In genomic region chr17:42042598-42043319, GRCh38 we compare ENCODE assay signal across 33 cellular contexts. TPM values are rescaled to one million over a fixed set of nuclear protein-coding genes. Genes with fewer than 3 reads are reported as not detected.
"Had no signal": no experiment of that assay in that cellular context is flagged by ENCODE, and none has a peak within 500 bp of the region (broad histone marks: within the 10 kb centered on the region; RNA-seq: fewer than 3 reads in every experiment).

No MANE protein-coding gene starts in this region.

- H3K4me2 ChIP-seq: neural progenitor cell had no signal

- H2AFZ ChIP-seq: neural progenitor cell had no signal

- H3K4me3 ChIP-seq: left ventricle myocardium inferior, lung, neural progenitor cell, ovary, prostate gland, skin epidermis, stomach, thoracic aorta, tibial artery, upper lobe of right lung had no signal

- H3K27ac ChIP-seq: left ventricle myocardium inferior, neural progenitor cell, neutrophil, ovary, prostate gland, skin epidermis, stomach, thoracic aorta, tibial artery, upper lobe of right lung had no signal

- H3K36me3 ChIP-seq: left ventricle myocardium inferior, neural progenitor cell, neutrophil, ovary, prostate gland, thoracic aorta, upper lobe of right lung had no signal

- H3K9ac ChIP-seq: neural progenitor cell had no signal

- DNase-seq: hypothalamus; immature natural killer cell; kidney; left colon; left ventricle myocardium inferior; mesendoderm; naive B cell; natural killer cell; nephron progenitor cell; occipital lobe; ovary; posterior cingulate gyrus; retina; right cardiac atrium; stimulated activated CD4-positive, alpha-beta T cell treated with anti-CD3 and anti-CD28 coated beads, Interleukin-12 subunit alpha, Interleukin-12 subunit beta, amount 100 ng/mL, for 4 hours; stimulated activated CD4-positive, alpha-beta T cell treated with anti-CD3 and anti-CD28 coated beads, Interleukin-15, amount 100 ng/mL, for 24 hours; stimulated activated CD4-positive, alpha-beta T cell treated with anti-CD3 and anti-CD28 coated beads, Interleukin-2, amount 100 ng/mL, for 24 hours; stimulated activated CD4-positive, alpha-beta T cell treated with anti-CD3 and anti-CD28 coated beads, Interleukin-4, amount 100 ng/mL, for 1 hour; stimulated activated naive B cell treated with anti-CD40 and anti-IgM and Interleukin-4, amounts not matched to agents 10 μg/mL and 1 μg/mL and 100 μg/mL, for 72 hours; stimulated activated naive CD8-positive, alpha-beta T cell treated with anti-CD3 and anti-CD28 coated beads, Interleukin-15, Interleukin-2, amounts not matched to agents 100 U/mL and 50 U/mL, for 24 hours; stomach; tibial artery; trophoblast cell; upper lobe of right lung had no signal

- H3K27me3 ChIP-seq: neural progenitor cell, ovary, upper lobe of right lung had no signal

- H3K9me3 ChIP-seq: left ventricle myocardium inferior, neutrophil, ovary, prostate gland, stomach, thoracic aorta, tibial artery, upper lobe of right lung had no signal

- ATAC-seq: left colon; natural killer cell; sciatic nerve; stimulated activated naive B cell treated with anti-CD40 and anti-IgM and Interleukin-4, amounts not matched to agents 10 μg/mL and 1 μg/mL and 100 μg/mL, for 72 hours; stimulated activated naive CD8-positive, alpha-beta T cell treated with anti-CD3 and anti-CD28 coated beads, Interleukin-15, Interleukin-2, amounts not matched to agents 100 U/mL and 50 U/mL, for 24 hours; upper lobe of right lung had no signal

- H3K4me1 ChIP-seq: prostate gland, upper lobe of right lung had no signal

- FAIRE-seq: islet of Langerhans, kidney, urothelium cell line had no signal

RNA-seq across cellular contexts. Expression of gene ZNF385C, which starts 55.5 kb away (rescaled TPM):
- total RNA-seq: thoracic aorta had no signal
